In the genomic region with DNA sequence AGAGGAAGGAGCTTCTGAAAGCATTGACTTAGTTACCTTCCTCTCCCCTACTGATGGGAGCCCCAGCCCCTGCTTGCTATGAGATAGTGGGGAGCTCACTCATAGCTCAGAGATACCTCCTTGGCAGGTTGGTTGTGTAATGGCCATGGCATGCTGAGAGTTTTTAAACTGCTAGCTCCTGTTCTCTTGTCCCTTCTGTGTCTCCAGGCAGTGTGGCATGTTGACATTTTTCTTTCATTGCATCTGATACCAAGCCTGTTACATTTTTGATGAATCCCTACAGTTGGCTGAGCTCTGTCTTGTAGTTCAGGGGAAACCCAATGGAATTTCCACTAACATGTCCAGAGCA, we compare ENCODE assay signal across 29 cellular contexts. TPM values are rescaled to one million over a fixed set of nuclear protein-coding genes. Genes with fewer than 3 reads are reported as not detected.
A peak's percentile ranks its signal among the peaks of the same experiment; 100 is the strongest.
DNase-seq lines count a peak whose midpoint lies in the region; ATAC-seq and TF ChIP-seq lines count a peak whose summit lies in the region.
"Had no signal": no experiment of that assay in that cellular context is flagged by ENCODE, and none has a peak within 500 bp of the region (broad histone marks: within the 10 kb centered on the region; RNA-seq: fewer than 3 reads in every experiment).

No MANE protein-coding gene starts in this region.

- BruUV-seq in Calu3 (replicated peaks; lab: Mats Ljungman, UMichigan) = no TSS peak
- BruUV-seq in MCF 10A (replicated peaks; lab: Mats Ljungman, UMichigan) = no TSS peak

- TF ChIP-seq CTCF in Calu3 (IDR thresholded peaks at IDR 0.05; ENCODE audit: unreplicated experiment) = no peak
- no peak for TF ChIP-seq CTCF in MCF 10A (IDR thresholded peaks at IDR 0.05; ENCODE audit: unreplicated experiment)

- H3K27ac Mint-ChIP-seq in Calu3 (ENCODE audit: unreplicated experiment) (peak overlapping the region; percentile 93), MCF 10A (ENCODE audit: low read depth, unreplicated experiment) (peak overlapping the region; percentile 17)
- H3K27ac Mint-ChIP-seq in effector memory CD8-positive, alpha-beta T cell = no peak overlapping the region
- H3K27ac Mint-ChIP-seq: activated naive CD8-positive, alpha-beta T cell treated with anti-CD3 and anti-CD28 coated beads for 36 hours; activated T-helper 17 cell treated with anti-CD3 and anti-CD28 coated beads, Interleukin-2, amount 50 U/mL, for 72 hours had no signal

- no peak for DNase-seq in Calu3
- DNase-seq in MCF 10A (ENCODE audit: unreplicated experiment) = no peak
- peak; percentile 53 for DNase-seq in kidney tubule cell (ENCODE audit: low spot score)
- DNase-seq in renal cortical epithelial cell (ENCODE audit: low read depth) = peak; percentile 20
- no peak for DNase-seq in hepatic stellate cell (ENCODE audit: low spot score)
- DNase-seq in effector memory CD8-positive, alpha-beta T cell = no peak
- DNase-seq in kidney glomerular epithelial cell (lab: John Stamatoyannopoulos, UW) = no peak
- DNase-seq: activated CD4-positive, alpha-beta T cell treated with anti-CD3 and anti-CD28 coated beads, Interleukin-2, amount 50 U/mL, for 4 hours; activated CD8-positive, alpha-beta memory T cell treated with anti-CD3 and anti-CD28 coated beads, Interleukin-2, amount 50 U/mL, for 4 hours; activated naive CD8-positive, alpha-beta T cell treated with anti-CD3 and anti-CD28 coated beads for 36 hours; BE2C; effector CD4-positive, alpha-beta T cell; left colon; MM.1S; NCI-H1436 treated with DMSO at 0.1 percent for 48 hours; NCI-H524; stimulated activated CD4-positive, alpha-beta T cell treated with anti-CD3 and anti-CD28 coated beads, Interleukin-4, amount 100 ng/mL, for 24 hours; stimulated activated naive CD4-positive, alpha-beta T cell treated with Interleukin-2 at 50 U/mL for 16 hours; T-helper 2 cell; tibial artery had no signal

- CTCF ChIA-PET in Calu3 (lab: Charles Lee) (interaction anchor here (0.9 kb wide), 2 partner anchors 10 to 46 kb away, joined by 3 to 5 read pairs; no protein-coding TSS in a partner anchor), MCF 10A (lab: Yijun Ruan, JAX) (interaction anchor here (0.7 to 2.5 kb wide), 9 partner anchors 10 to 417 kb away, joined by 3 to 20 read pairs (median 4); no protein-coding TSS in a partner anchor)

- H3K36me3 Mint-ChIP-seq in Calu3 (ENCODE audit: insufficient read depth, unreplicated experiment) (peaks cover 33% of the 10 kb centered on the region), MCF 10A (ENCODE audit: insufficient read depth, unreplicated experiment) (no peaks in the 10 kb centered on the region)
- no peaks in the 10 kb centered on the region for H3K36me3 Mint-ChIP-seq in effector memory CD8-positive, alpha-beta T cell (ENCODE audit: insufficient read depth)
- H3K36me3 Mint-ChIP-seq: activated naive CD8-positive, alpha-beta T cell treated with anti-CD3 and anti-CD28 coated beads for 36 hours; neural progenitor cell had no signal

- peak overlapping the region; percentile 59 for H3K4me3 Mint-ChIP-seq in Calu3 (ENCODE audit: low read depth, unreplicated experiment)
- no peak overlapping the region for H3K4me3 Mint-ChIP-seq in MCF 10A (ENCODE audit: unreplicated experiment)
- no peak overlapping the region for H3K4me3 Mint-ChIP-seq in effector memory CD8-positive, alpha-beta T cell
- H3K4me3 Mint-ChIP-seq: activated naive CD8-positive, alpha-beta T cell treated with anti-CD3 and anti-CD28 coated beads for 36 hours; activated T-helper 17 cell treated with anti-CD3 and anti-CD28 coated beads, Interleukin-2, amount 50 U/mL, for 72 hours had no signal

- ATAC-seq in effector memory CD8-positive, alpha-beta T cell (replicated peaks) = no peak
- ATAC-seq in HG02973 (IDR thresholded peaks at IDR 0.05; ENCODE audit: unreplicated experiment) = no peak
- ATAC-seq: A549; activated T-helper 17 cell treated with anti-CD3 and anti-CD28 coated beads, Interleukin-2, amount 50 U/mL, for 72 hours; K562; left colon had no signal

- intact Hi-C loops in Calu3 (cut with micrococcal nuclease; ENCODE audit: unreplicated experiment) = loop anchor here (2.0 kb wide), 1 partner anchor 99 kb away; no protein-coding TSS in a partner anchor
- intact Hi-C loops in MCF 10A (cut with micrococcal nuclease) = no loop called here

- POLR2A ChIA-PET in MCF 10A (lab: Yijun Ruan, JAX) = interaction anchor here (0.7 to 2.2 kb wide), 13 partner anchors 9 to 566 kb away, joined by 3 to 20 read pairs (median 4); a partner anchor contains a TSS

- H3K4me1 Mint-ChIP-seq in Calu3 (ENCODE audit: low read depth, unreplicated experiment) = peaks cover 86% of the 10 kb centered on the region
- peaks cover 64% of the 10 kb centered on the region for H3K4me1 Mint-ChIP-seq in MCF 10A (ENCODE audit: insufficient read depth, unreplicated experiment)
- H3K4me1 Mint-ChIP-seq in effector memory CD8-positive, alpha-beta T cell (ENCODE audit: low read depth in 2 of 2) = no peaks in the 10 kb centered on the region
- H3K4me1 Mint-ChIP-seq: activated naive CD8-positive, alpha-beta T cell treated with anti-CD3 and anti-CD28 coated beads for 36 hours; activated T-helper 17 cell treated with anti-CD3 and anti-CD28 coated beads, Interleukin-2, amount 50 U/mL, for 72 hours had no signal

- no peaks in the 10 kb centered on the region for H3K27me3 Mint-ChIP-seq in Calu3 (ENCODE audit: unreplicated experiment)
- no peaks in the 10 kb centered on the region for H3K27me3 Mint-ChIP-seq in MCF 10A (ENCODE audit: insufficient read depth, unreplicated experiment)
- H3K27me3 Mint-ChIP-seq in effector memory CD8-positive, alpha-beta T cell = peaks cover 71 to 76% of the 10 kb centered on the region in 2 donors

- H3K9me3 Mint-ChIP-seq in Calu3 (ENCODE audit: low read depth, unreplicated experiment) = peaks cover 6% of the 10 kb centered on the region
- H3K9me3 Mint-ChIP-seq in MCF 10A (ENCODE audit: unreplicated experiment) = peaks cover 7% of the 10 kb centered on the region
- no peaks in the 10 kb centered on the region for H3K9me3 Mint-ChIP-seq in effector memory CD8-positive, alpha-beta T cell
- H3K9me3 Mint-ChIP-seq: activated naive CD8-positive, alpha-beta T cell treated with anti-CD3 and anti-CD28 coated beads for 36 hours; activated T-helper 17 cell treated with anti-CD3 and anti-CD28 coated beads, Interleukin-2, amount 50 U/mL, for 72 hours; neural progenitor cell had no signal

RNA-seq across cellular contexts. Expression of a gene that starts 39.0 kb away (rescaled TPM):
- 104 and 108 TPM in 2 replicates for total RNA-seq in Calu3 (2022)
- 33.9 and 48.1 TPM in 2 replicates for total RNA-seq in MCF 10A (2022)
- total RNA-seq in renal cortical epithelial cell = 62.5 and 105 TPM in 2 replicates

RNA-seq across cellular contexts. Expression of a gene that starts 40.9 kb away (rescaled TPM):
- total RNA-seq in Calu3 (2022) = 0.92 and 1.2 TPM in 2 replicates
- 5.9 and 10.1 TPM in 2 replicates for total RNA-seq in MCF 10A (2022)
- total RNA-seq in renal cortical epithelial cell = 3.2 and 3.5 TPM in 2 replicates
- total RNA-seq: activated naive CD8-positive, alpha-beta T cell treated with anti-CD3 and anti-CD28 coated beads for 36 hours; astrocyte; chondrocyte; GM23248; RPMI7951 had no signal

Comparison
In these comparisons a context has a peak if more than half of its experiments do, and no peak if none do; other contexts are left out.
1. DNase-seq: peak in kidney tubule cell (single experiment) and renal cortical epithelial cell (single experiment); none in Calu3 (single experiment), MCF 10A (single experiment), hepatic stellate cell (single experiment), effector memory CD8-positive, alpha-beta T cell (0 of 3) and kidney glomerular epithelial cell (single experiment).
2. H3K27ac Mint-ChIP-seq: peak in Calu3 (single experiment) and MCF 10A (single experiment); none in effector memory CD8-positive, alpha-beta T cell (0 of 2).